18 cellular contexts compared by ENCODE assay signal in the genomic region with DNA sequence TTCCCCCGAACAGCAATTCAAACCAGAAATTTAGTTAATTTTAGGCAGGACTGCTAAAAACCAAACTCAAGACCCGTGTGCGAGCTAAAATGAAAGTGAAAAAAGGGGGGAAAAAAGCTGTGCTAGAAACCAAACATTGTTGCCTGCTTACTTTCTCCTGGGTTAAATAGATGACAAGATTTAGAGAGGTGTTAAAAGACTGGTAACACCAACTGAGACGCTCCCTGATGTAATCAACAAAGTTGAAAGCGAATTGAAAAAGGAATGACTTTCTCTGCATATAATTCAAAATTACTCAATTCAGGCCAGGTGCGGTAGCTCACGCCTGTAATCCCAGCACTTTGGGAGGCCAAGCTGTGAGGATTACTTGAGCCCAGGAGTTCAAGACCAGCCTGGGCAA.
"Had no signal": no experiment of that assay in that cellular context is flagged by ENCODE, and none has a peak within 500 bp of the region (broad histone marks: within the 10 kb centered on the region; RNA-seq: fewer than 3 reads in every experiment).

No MANE protein-coding gene starts in this region.

- H3K27me3 ChIP-seq: brain microvascular endothelial cell, foreskin keratinocyte, spleen, tibial nerve, vagina had no signal

- DNase-seq: activated CD4-positive, alpha-beta T cell treated with anti-CD3 and anti-CD28 coated beads, Interleukin-2, amount 50 U/mL, for 48 hours; activated CD4-positive, CD25-positive, alpha-beta regulatory T cell; activated CD8-positive, alpha-beta memory T cell treated with anti-CD3 and anti-CD28 coated beads, Interleukin-2, amount 50 U/mL, for 48 hours; brain microvascular endothelial cell; cerebellar nuclear complex; foreskin keratinocyte; naive thymus-derived CD8-positive, alpha-beta T cell; psoas muscle; SK-N-SH; spleen; stimulated activated CD4-positive, alpha-beta T cell treated with anti-CD3 and anti-CD28 coated beads, Interleukin-1b, Interleukin-23, amount 100 ng/mL, for 48 hours; stimulated activated naive B cell treated with anti-CD40 and anti-IgM and Interleukin-4, amounts not matched to agents 10 μg/mL and 1 μg/mL and 100 μg/mL, for 72 hours had no signal

- H3K36me3 Mint-ChIP-seq: naive thymus-derived CD8-positive, alpha-beta T cell had no signal

- H3K9ac ChIP-seq: SK-N-SH had no signal

- H3K4me3 ChIP-seq: psoas muscle, spleen, tibial nerve, vagina had no signal

- H3K4me3 Mint-ChIP-seq: stimulated activated naive B cell treated with anti-CD40 and anti-IgM and Interleukin-4, amounts not matched to agents 10 μg/mL and 1 μg/mL and 100 μg/mL, for 72 hours; T-helper 1 cell treated with Interleukin-12 subunit alpha and Interleukin-12 subunit beta and Interleukin-4 antibody, amounts not matched to agents 30 μg/mL and 1 μg/mL, for 36 hours had no signal

- ATAC-seq: foreskin keratinocyte; naive thymus-derived CD8-positive, alpha-beta T cell; psoas muscle; sciatic nerve; stimulated activated naive B cell treated with anti-CD40 and anti-IgM and Interleukin-4, amounts not matched to agents 10 μg/mL and 1 μg/mL and 100 μg/mL, for 72 hours had no signal

- H3K4me1 Mint-ChIP-seq: naive thymus-derived CD8-positive, alpha-beta T cell; stimulated activated naive B cell treated with anti-CD40 and anti-IgM and Interleukin-4, amounts not matched to agents 10 μg/mL and 1 μg/mL and 100 μg/mL, for 72 hours had no signal

- H3K36me3 ChIP-seq: vagina had no signal

- H3K4me2 ChIP-seq: SK-N-SH had no signal

- H3K9me3 ChIP-seq: psoas muscle, SK-N-SH, spleen, tibial nerve, vagina had no signal

- FAIRE-seq: endometrium, TTC549 had no signal

- H3K27me3 Mint-ChIP-seq: naive thymus-derived CD8-positive, alpha-beta T cell; stimulated activated naive B cell treated with anti-CD40 and anti-IgM and Interleukin-4, amounts not matched to agents 10 μg/mL and 1 μg/mL and 100 μg/mL, for 72 hours had no signal

- H3K27ac ChIP-seq: brain microvascular endothelial cell, foreskin keratinocyte, psoas muscle, tibial nerve, vagina had no signal

- H3K27ac Mint-ChIP-seq: stimulated activated naive B cell treated with anti-CD40 and anti-IgM and Interleukin-4, amounts not matched to agents 10 μg/mL and 1 μg/mL and 100 μg/mL, for 72 hours had no signal

- H3K9me3 Mint-ChIP-seq: naive thymus-derived CD8-positive, alpha-beta T cell; stimulated activated naive B cell treated with anti-CD40 and anti-IgM and Interleukin-4, amounts not matched to agents 10 μg/mL and 1 μg/mL and 100 μg/mL, for 72 hours; T-helper 1 cell treated with Interleukin-12 subunit alpha and Interleukin-12 subunit beta and Interleukin-4 antibody, amounts not matched to agents 30 μg/mL and 1 μg/mL, for 36 hours had no signal

- H3K4me1 ChIP-seq: foreskin keratinocyte, psoas muscle, spleen, tibial nerve, vagina had no signal
